Comparison of ENCODE assay signal across 31 cellular contexts in genomic region chr10:72883861-72884260, GRCh38. TPM values are rescaled to one million over a fixed set of nuclear protein-coding genes. Genes with fewer than 3 reads are reported as not detected.
"Had no signal": no experiment of that assay in that cellular context is flagged by ENCODE, and none has a peak within 500 bp of the region (broad histone marks: within the 10 kb centered on the region; RNA-seq: fewer than 3 reads in every experiment).

No MANE protein-coding gene starts in this region.

- H3K4me3 Mint-ChIP-seq: activated CD4-positive, alpha-beta memory T cell treated with anti-CD3 and anti-CD28 coated beads, Interleukin-2, amount 10 ng/mL, durations not matched to agents 7 days and 5 days; activated CD4-positive, alpha-beta T cell treated with anti-CD3 and anti-CD28 coated beads, Interleukin-2, amount 10 ng/mL, durations not matched to agents 7 days and 5 days; activated T-cell treated with anti-CD3 and anti-CD28 coated beads, Interleukin-2, amount 50 U/mL, for 24 hours; effector memory CD8-positive, alpha-beta T cell; nephron; T-helper 1 cell treated with Interleukin-12 subunit alpha and Interleukin-12 subunit beta and Interleukin-4 antibody, amounts not matched to agents 30 μg/mL and 1 μg/mL, for 36 hours had no signal

- H3K4me3 ChIP-seq: cardiac muscle cell, colonic mucosa, heart right ventricle, left lung, lung, mucosa of descending colon, ovary, right lobe of liver, skin epidermis, thyroid gland, upper lobe of right lung had no signal

- H3K27ac ChIP-seq: cardiac muscle cell, colonic mucosa, heart right ventricle, left lung, ovary, right lobe of liver, skin epidermis, thyroid gland, upper lobe of right lung, WERI-Rb-1 had no signal

- H3K9me3 Mint-ChIP-seq: activated CD4-positive, alpha-beta memory T cell treated with anti-CD3 and anti-CD28 coated beads, Interleukin-2, amount 10 ng/mL, durations not matched to agents 7 days and 5 days; effector memory CD8-positive, alpha-beta T cell; T-helper 1 cell treated with Interleukin-12 subunit alpha and Interleukin-12 subunit beta and Interleukin-4 antibody, amounts not matched to agents 30 μg/mL and 1 μg/mL, for 36 hours had no signal

- H3K27me3 Mint-ChIP-seq: activated CD4-positive, alpha-beta memory T cell treated with anti-CD3 and anti-CD28 coated beads, Interleukin-2, amount 10 ng/mL, durations not matched to agents 7 days and 5 days; activated CD4-positive, alpha-beta T cell treated with anti-CD3 and anti-CD28 coated beads, Interleukin-2, amount 10 ng/mL, durations not matched to agents 7 days and 5 days; activated T-cell treated with anti-CD3 and anti-CD28 coated beads, Interleukin-2, amount 50 U/mL, for 24 hours; effector memory CD8-positive, alpha-beta T cell; progenitor cell of endocrine pancreas had no signal

- DNase-seq: activated CD4-positive, alpha-beta memory T cell treated with anti-CD3 and anti-CD28 coated beads, Interleukin-2, amount 10 ng/mL, durations not matched to agents 7 days and 5 days; activated CD4-positive, alpha-beta T cell treated with anti-CD3 and anti-CD28 coated beads for 1 hour; activated CD4-positive, alpha-beta T cell treated with anti-CD3 and anti-CD28 coated beads, Interleukin-2, amount 10 ng/mL, durations not matched to agents 7 days and 5 days; activated CD8-positive, alpha-beta memory T cell treated with anti-CD3 and anti-CD28 coated beads, Interleukin-2, amount 50 U/mL, for 48 hours; activated gamma-delta T cell treated with Interleukin-2 at 50 U/mL for 16 hours; activated naive CD4-positive, alpha-beta T cell treated with anti-CD3 and anti-CD28 coated beads, Interleukin-2, amount 50 U/mL, for 16 hours; activated T-cell treated with anti-CD3 and anti-CD28 coated beads, Interleukin-2, amount 50 U/mL, for 24 hours; cerebellar nuclear complex; colonic mucosa; effector memory CD8-positive, alpha-beta T cell; foreskin fibroblast; heart right ventricle; left lung; mucosa of descending colon; ovary; right lobe of liver; stimulated activated CD4-positive, alpha-beta T cell treated with anti-CD3 and anti-CD28 coated beads, Interleukin-12 subunit alpha, Interleukin-12 subunit beta, amount 100 ng/mL, for 4 hours; stimulated activated CD4-positive, alpha-beta T cell treated with anti-CD3 and anti-CD28 coated beads, Interleukin-4, amount 100 ng/mL, for 1 hour; stimulated activated naive CD8-positive, alpha-beta T cell treated with anti-CD3 and anti-CD28 coated beads, Interleukin-15, Interleukin-2, amounts not matched to agents 100 U/mL and 50 U/mL, for 24 hours; SW 1271; T1000; thyroid gland; upper lobe of right lung; WERI-Rb-1 had no signal

- ATAC-seq: effector memory CD8-positive, alpha-beta T cell; heart right ventricle; left lung; mucosa of descending colon; right lobe of liver; stimulated activated naive CD8-positive, alpha-beta T cell treated with anti-CD3 and anti-CD28 coated beads, Interleukin-15, Interleukin-2, amounts not matched to agents 100 U/mL and 50 U/mL, for 24 hours; upper lobe of right lung had no signal

- H3K9me3 ChIP-seq: colonic mucosa, heart right ventricle, left lung, mucosa of descending colon, ovary, right lobe of liver, thyroid gland, upper lobe of right lung had no signal

- H3K27ac Mint-ChIP-seq: activated CD4-positive, alpha-beta memory T cell treated with anti-CD3 and anti-CD28 coated beads, Interleukin-2, amount 10 ng/mL, durations not matched to agents 7 days and 5 days; activated CD4-positive, alpha-beta T cell treated with anti-CD3 and anti-CD28 coated beads, Interleukin-2, amount 10 ng/mL, durations not matched to agents 7 days and 5 days; activated T-cell treated with anti-CD3 and anti-CD28 coated beads, Interleukin-2, amount 50 U/mL, for 24 hours; effector memory CD8-positive, alpha-beta T cell; nephron; progenitor cell of endocrine pancreas; T-helper 1 cell treated with Interleukin-12 subunit alpha and Interleukin-12 subunit beta and Interleukin-4 antibody, amounts not matched to agents 30 μg/mL and 1 μg/mL, for 36 hours had no signal

RNA-seq across cellular contexts. Expression of gene OIT3, which starts 9.7 kb away (rescaled TPM):
- total RNA-seq: activated CD4-positive, alpha-beta memory T cell treated with anti-CD3 and anti-CD28 coated beads, Interleukin-2, amount 10 ng/mL, durations not matched to agents 7 days and 5 days; activated CD4-positive, alpha-beta T cell treated with anti-CD3 and anti-CD28 coated beads, Interleukin-2, amount 10 ng/mL, durations not matched to agents 7 days and 5 days; mesenteric fat pad; upper lobe of right lung had no signal
